Comparison of ENCODE assay signal across 8 cellular contexts in the genomic region with DNA sequence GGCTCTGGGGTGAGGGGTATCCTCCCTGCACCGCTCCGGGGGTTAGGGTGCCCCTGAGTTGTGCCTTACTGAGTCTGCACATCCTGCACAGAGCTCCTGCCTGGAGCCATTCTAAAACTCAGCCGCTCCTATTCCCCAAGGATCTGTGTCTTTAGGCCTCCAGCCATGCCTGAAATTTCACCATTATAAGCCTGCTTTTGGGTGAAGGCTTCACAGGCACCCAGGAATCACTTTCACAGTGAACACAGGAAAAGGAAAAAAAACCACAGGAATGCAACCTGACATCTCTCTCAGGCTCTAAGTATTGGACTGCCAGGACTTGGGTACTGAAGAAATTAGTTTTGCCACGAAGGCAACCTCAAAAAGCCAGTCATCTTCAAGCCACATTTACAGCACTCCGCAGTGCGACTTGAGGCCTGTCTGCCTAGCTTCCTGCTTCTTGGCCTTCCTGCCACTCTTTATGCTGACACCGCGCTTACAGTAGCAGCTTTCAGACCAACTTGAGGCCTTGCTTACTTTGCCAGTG.
DNase-seq lines count a peak whose midpoint lies in the region; ATAC-seq and FAIRE-seq lines count a peak whose summit lies in the region.

No MANE protein-coding gene starts in this region.

- FAIRE-seq in HTR-8/SVneo (lab: Jason Lieb, UNC) = peak; percentile 33

- DNase-seq in HTR-8/SVneo (ENCODE audit: insufficient read length, low spot score) (peak; percentile 58), activated T-cell treated with anti-CD3 and anti-CD28 coated beads for 1 hour (ENCODE audit: low read depth) (peak; percentile 35), fibroblast of peridontal ligament (ENCODE audit: extremely low read depth) (peak; percentile 78), smooth muscle cell of the brain vasculature (ENCODE audit: low read depth, low spot score) (peak; percentile 31), NCI-H526 treated with DMSO at 0.1 percent for 48 hours (lab: John Stamatoyannopoulos, UW) (no peak), NCI-H1105 treated with DMSO at 0.1 percent for 48 hours (lab: John Stamatoyannopoulos, UW) (no peak)

- ATAC-seq in GM18909 (IDR thresholded peaks at IDR 0.05; ENCODE audit: poor library complexity, unreplicated experiment) (peak; percentile 57), HG03039 (IDR thresholded peaks at IDR 0.05; ENCODE audit: unreplicated experiment) (no peak)

Comparison
In these comparisons a context has a peak if more than half of its experiments do, and no peak if none do; other contexts are left out.
1. DNase-seq: peak in HTR-8/SVneo (single experiment), activated T-cell treated with anti-CD3 and anti-CD28 coated beads for 1 hour (single experiment), fibroblast of peridontal ligament (single experiment) and smooth muscle cell of the brain vasculature (single experiment); none in NCI-H526 treated with DMSO at 0.1 percent for 48 hours (single experiment) and NCI-H1105 treated with DMSO at 0.1 percent for 48 hours (single experiment).